Comparison of ENCODE assay signal across 10 cellular contexts in the genomic region with DNA sequence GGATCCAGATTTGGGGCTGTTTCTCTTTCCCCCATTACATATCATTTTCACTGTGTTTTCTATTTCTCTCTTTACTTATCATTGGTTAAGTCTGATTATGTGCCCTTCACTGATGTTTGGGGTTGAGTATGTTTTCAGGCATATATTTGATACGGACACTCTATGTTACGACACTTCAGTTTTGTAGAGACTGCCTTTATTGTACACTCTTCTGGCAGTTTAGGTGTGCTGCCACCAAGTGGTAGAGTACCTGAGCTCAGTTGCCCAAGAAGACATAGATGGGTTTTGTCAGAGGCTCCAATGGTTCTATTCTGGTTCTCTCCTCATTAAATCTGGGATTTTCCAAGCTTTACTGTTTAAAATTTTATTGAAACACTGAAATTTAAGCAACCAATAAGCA.
DNase-seq lines count a peak whose midpoint lies in the region; ATAC-seq, FAIRE-seq and TF ChIP-seq lines count a peak whose summit lies in the region.
"Had no signal": no experiment of that assay in that cellular context is flagged by ENCODE, and none has a peak within 500 bp of the region (broad histone marks: within the 10 kb centered on the region; RNA-seq: fewer than 3 reads in every experiment).

No MANE protein-coding gene starts in this region.

- H3K79me2 ChIP-seq in keratinocyte (ENCODE audit: control insufficient read depth, insufficient read depth, low read length), result no peaks in the 10 kb centered on the region

- TF ChIP-seq CTCF in keratinocyte (optimal IDR thresholded peaks at IDR 0.05 in 1 of 3, IDR thresholded peaks at IDR 0.05 in 1 of 3, conservative IDR thresholded peaks at IDR 0.05 in 1 of 3; ENCODE audit: extremely low read depth in 1 of 3, insufficient read depth in 2 of 3, low read length in 3 of 3), result peak; percentile 61 to 67 (median 62)

- no peak overlapping the region for H3K4me3 ChIP-seq in keratinocyte (ENCODE audit: control insufficient read depth in 2 of 3, extremely low read depth in 1 of 3, insufficient read depth in 2 of 3, low read depth in 1 of 3, low read length in 3 of 3)
- H3K4me3 ChIP-seq: spleen had no signal

- H3K27me3 Mint-ChIP-seq in natural killer cell treated with Interleukin-12 subunit alpha and Interleukin-12 subunit beta and Interleukin-15 and Interleukin-18, amount 100 ng/mL, for 72 hours, result peaks cover 21 to 29% of the 10 kb centered on the region in 2 donors

- peaks cover 28% of the 10 kb centered on the region for H3K4me1 ChIP-seq in keratinocyte (ENCODE audit: control insufficient read depth, extremely low read depth, insufficient read depth, low read length)

- H3K27ac Mint-ChIP-seq in natural killer cell treated with Interleukin-12 subunit alpha and Interleukin-12 subunit beta and Interleukin-15 and Interleukin-18, amount 100 ng/mL, for 72 hours, result no peak overlapping the region
- H3K27ac Mint-ChIP-seq: activated naive CD8-positive, alpha-beta T cell had no signal

- FAIRE-seq in keratinocyte (lab: Jason Lieb, UNC), result peak; percentile 32

- dilution Hi-C loops in keratinocyte (cut with MboI; ENCODE audit: extremely low pct_ligation_motif_present, low sequenced_read_pairs), result no loop called here

- H3K9me3 ChIP-seq in keratinocyte (ENCODE audit: control insufficient read depth, low read depth, low read length), result no peaks in the 10 kb centered on the region
- H3K9me3 ChIP-seq: spleen had no signal

- H3K9me3 Mint-ChIP-seq in natural killer cell treated with Interleukin-12 subunit alpha and Interleukin-12 subunit beta and Interleukin-15 and Interleukin-18, amount 100 ng/mL, for 72 hours, result no peaks in the 10 kb centered on the region

- DNase-seq in COLO668 (lab: John Stamatoyannopoulos, UW; ENCODE audit: unreplicated experiment) (peak; percentile 16), HuH-7.5 (ENCODE audit: low spot score) (peak; percentile 27), SHP77 treated with DMSO at 0.1 percent for 48 hours (lab: John Stamatoyannopoulos, UW) (peak; percentile 12), keratinocyte (ENCODE audit: low read depth, low spot score) (no peak), posterior cingulate gyrus (no peak), NCI-H1930 (lab: John Stamatoyannopoulos, UW) (no peak)
- DNase-seq in natural killer cell treated with Interleukin-12 subunit alpha and Interleukin-12 subunit beta and Interleukin-15 and Interleukin-18, amount 100 ng/mL, for 72 hours (ENCODE audit: low spot score), result no peak
- DNase-seq: spleen had no signal

- H2AFZ ChIP-seq in keratinocyte (ENCODE audit: control insufficient read depth, low read length), result no peak overlapping the region

- H3K9me1 ChIP-seq in keratinocyte (ENCODE audit: control insufficient read depth, extremely low read depth, insufficient read depth, low read length), result no peaks in the 10 kb centered on the region

- intact Hi-C loops in posterior cingulate gyrus (cut with DNase I), result no loop called here

- no peaks in the 10 kb centered on the region for H3K36me3 Mint-ChIP-seq in natural killer cell treated with Interleukin-12 subunit alpha and Interleukin-12 subunit beta and Interleukin-15 and Interleukin-18, amount 100 ng/mL, for 72 hours
- H3K36me3 Mint-ChIP-seq: activated naive CD8-positive, alpha-beta T cell had no signal

- H3K36me3 ChIP-seq in keratinocyte (ENCODE audit: control insufficient read depth in 2 of 2, extremely low read depth in 1 of 2, insufficient read depth in 2 of 2, low read length in 2 of 2), result no peaks in the 10 kb centered on the region
- H3K36me3 ChIP-seq: spleen had no signal

- H3K4me2 ChIP-seq in keratinocyte (ENCODE audit: control insufficient read depth, extremely low read depth, insufficient read depth, low read depth, low read length), result no peak overlapping the region

- no peak overlapping the region for H3K4me3 Mint-ChIP-seq in natural killer cell treated with Interleukin-12 subunit alpha and Interleukin-12 subunit beta and Interleukin-15 and Interleukin-18, amount 100 ng/mL, for 72 hours
- H3K4me3 Mint-ChIP-seq: activated naive CD8-positive, alpha-beta T cell had no signal

- no peak for ATAC-seq in GM19023 (IDR thresholded peaks at IDR 0.05; ENCODE audit: unreplicated experiment)
- ATAC-seq in natural killer cell treated with Interleukin-12 subunit alpha and Interleukin-12 subunit beta and Interleukin-15 and Interleukin-18, amount 100 ng/mL, for 72 hours, result no peak

- no peak overlapping the region for H3K27ac ChIP-seq in keratinocyte (ENCODE audit: control insufficient read depth, insufficient read depth, low read length)

- no peak overlapping the region for H3K9ac ChIP-seq in keratinocyte (ENCODE audit: control insufficient read depth, extremely low read depth, insufficient read depth, low read length)

- H4K20me1 ChIP-seq in keratinocyte (ENCODE audit: control insufficient read depth, extremely low read depth, insufficient read depth, low read length), result no peaks in the 10 kb centered on the region

- no peaks in the 10 kb centered on the region for H3K27me3 ChIP-seq in keratinocyte (ENCODE audit: control insufficient read depth, extremely low read depth, insufficient read depth, low read length)

- peaks cover 0 to 4% of the 10 kb centered on the region in 2 donors for H3K4me1 Mint-ChIP-seq in natural killer cell treated with Interleukin-12 subunit alpha and Interleukin-12 subunit beta and Interleukin-15 and Interleukin-18, amount 100 ng/mL, for 72 hours (ENCODE audit: low read depth in 2 of 2)

Comparison
In these comparisons a context has a peak if more than half of its experiments do, and no peak if none do; other contexts are left out.
1. DNase-seq: peak in COLO668 (single experiment), HuH-7.5 (single experiment) and SHP77 treated with DMSO at 0.1 percent for 48 hours (single experiment); none in keratinocyte (single experiment), posterior cingulate gyrus (0 of 10), natural killer cell treated with Interleukin-12 subunit alpha and Interleukin-12 subunit beta and Interleukin-15 and Interleukin-18, amount 100 ng/mL, for 72 hours (single experiment) and NCI-H1930 (0 of 2).